ENCODE assay signal across 14 cellular contexts in genomic region chrX:9746148-9746880, GRCh38. TPM values are rescaled to one million over a fixed set of nuclear protein-coding genes. Genes with fewer than 3 reads are reported as not detected.
DNase-seq lines count a peak whose midpoint lies in the region; ATAC-seq and TF ChIP-seq lines count a peak whose summit lies in the region.
"Had no signal": no experiment of that assay in that cellular context is flagged by ENCODE, and none has a peak within 500 bp of the region (broad histone marks: within the 10 kb centered on the region; RNA-seq: fewer than 3 reads in every experiment).

No MANE protein-coding gene starts in this region.

- TF ChIP-seq EP300 in upper lobe of left lung (IDR thresholded peaks at IDR 0.05): no peak

- no peak overlapping the region for H3K4me2 ChIP-seq in hepatocyte
- H3K4me2 ChIP-seq: PC-9 had no signal

- H4K20me1 ChIP-seq in hepatocyte (ENCODE audit: insufficient read depth, poor library complexity, severe bottlenecking): no peaks in the 10 kb centered on the region

- no peaks in the 10 kb centered on the region for H3K9me2 ChIP-seq in hepatocyte (replicated peaks; ENCODE audit: insufficient read depth)

- intact Hi-C loops in left ventricle myocardium superior (cut with micrococcal nuclease): no loop called here
- intact Hi-C loops in Right ventricle myocardium inferior (cut with DNase I): no loop called here

- H3K9me3 ChIP-seq in hepatocyte (ENCODE audit: low read depth): no peaks in the 10 kb centered on the region
- H3K9me3 ChIP-seq in upper lobe of left lung: no peaks in the 10 kb centered on the region

- H3K4me3 ChIP-seq in hepatocyte (no peak overlapping the region), upper lobe of left lung (no peak overlapping the region)
- H3K4me3 ChIP-seq: cardiac muscle cell, PC-9, skin epidermis had no signal

- no peak overlapping the region for H2AFZ ChIP-seq in hepatocyte
- H2AFZ ChIP-seq: PC-9 had no signal

- H3K4me1 ChIP-seq in hepatocyte (ENCODE audit: insufficient read depth): no peaks in the 10 kb centered on the region
- H3K4me1 ChIP-seq in upper lobe of left lung: peaks cover 0 to 3% (median 1%) of the 10 kb centered on the region in 4 donors

- no peak for TF ChIP-seq POLR2A in upper lobe of left lung (IDR thresholded peaks at IDR 0.05)

- no peak for DNase-seq in left ventricle myocardium superior
- no peak for DNase-seq in Right ventricle myocardium inferior (ENCODE audit: missing footprints)
- DNase-seq in amniotic epithelial cell (ENCODE audit: low read depth): peak; percentile 88
- DNase-seq in hepatocyte (ENCODE audit: low spot score): no peak
- DNase-seq in upper lobe of left lung: no peak
- no peak for DNase-seq in SKM-1 (lab: John Stamatoyannopoulos, UW; ENCODE audit: unreplicated experiment)
- no peak for DNase-seq in H4 (ENCODE audit: low spot score)
- DNase-seq in left lobe of liver (ENCODE audit: low spot score): no peak
- DNase-seq: activated CD8-positive, alpha-beta memory T cell treated with anti-CD3 and anti-CD28 coated beads for 24 hours; NCI-H1048; PC-9 had no signal

- no peaks in the 10 kb centered on the region for H3K79me2 ChIP-seq in hepatocyte

- H3K27ac ChIP-seq in hepatocyte (peak overlapping the region; percentile 66), upper lobe of left lung (peak overlapping the region; percentile 39 to 60 (median 54))
- H3K27ac ChIP-seq: cardiac muscle cell, PC-9 had no signal

- no peaks in the 10 kb centered on the region for H3K36me3 ChIP-seq in hepatocyte (replicated peaks; ENCODE audit: insufficient read depth, low read depth)
- no peaks in the 10 kb centered on the region for H3K36me3 ChIP-seq in upper lobe of left lung
- H3K36me3 ChIP-seq: cardiac muscle cell had no signal

- H3K27me3 ChIP-seq in hepatocyte (no peaks in the 10 kb centered on the region), upper lobe of left lung (no peaks in the 10 kb centered on the region)
- H3K27me3 ChIP-seq: cardiac muscle cell had no signal

- 36% methylated on average over 3 of the region's 3 CpGs for WGBS in hepatocyte (ENCODE audit: low lambda C conversion rate, missing lambda C conversion rate)
- 24 to 42% methylated on average over 3 of the region's 3 CpGs for WGBS in upper lobe of left lung, 2 donors

- TF ChIP-seq CTCF in hepatocyte (IDR thresholded peaks at IDR 0.05; ENCODE audit: poor library complexity): no peak
- no peak for TF ChIP-seq CTCF in upper lobe of left lung (IDR thresholded peaks at IDR 0.05)

- peak; percentile 23 for ATAC-seq in left ventricle myocardium superior
- no peak for ATAC-seq in Right ventricle myocardium inferior
- no peak for ATAC-seq in upper lobe of left lung (ENCODE audit: low FRiP score in 2 of 2)
- ATAC-seq in left lobe of liver: no peak
- ATAC-seq: stimulated activated effector memory CD8-positive, alpha-beta T cell treated with anti-CD3 and anti-CD28 coated beads, Interleukin-12 subunit alpha, Interleukin-12 subunit beta, amount 100 ng/mL, for 72 hours had no signal

RNA-seq across cellular contexts. Expression of gene GPR143, which starts 19.3 kb away (rescaled TPM):
- not detected for total RNA-seq in left ventricle myocardium superior
- not detected for total RNA-seq in Right ventricle myocardium inferior
- 3.0 and 3.2 TPM in 2 replicates for total RNA-seq in hepatocyte
- polyA plus RNA-seq in hepatocyte: 9.4 and 9.8 TPM in 2 replicates
- total RNA-seq in upper lobe of left lung: 1 to 10 TPM in 1 of 6 donors, under 1 TPM in 4, not detected in 1; 0.33 to 2.1 (median 0.84) TPM
- not detected in 2 replicates for total RNA-seq in H4 (2014; rRNA removed; shearing (Covaris generic))
- total RNA-seq in left lobe of liver: 0.78 TPM
- total RNA-seq: PC-9 had no signal

RNA-seq across cellular contexts. Expression of gene SHROOM2, which starts 39.9 kb away (rescaled TPM):
- total RNA-seq in left ventricle myocardium superior (1.1 TPM), Right ventricle myocardium inferior (0.60 TPM), hepatocyte (6.2 and 8.5 TPM in 2 replicates), upper lobe of left lung (10 to 100 TPM in 4 of 6 donors, 1 to 10 TPM in 2; 6.6 to 22.9 (median 11.5) TPM), left lobe of liver (4.7 TPM)
- polyA plus RNA-seq in hepatocyte: 5.6 and 6.9 TPM in 2 replicates
- 2.5 and 3.6 TPM in 2 replicates for total RNA-seq in H4 (2014; rRNA removed; shearing (Covaris generic))
